In the genomic region with DNA sequence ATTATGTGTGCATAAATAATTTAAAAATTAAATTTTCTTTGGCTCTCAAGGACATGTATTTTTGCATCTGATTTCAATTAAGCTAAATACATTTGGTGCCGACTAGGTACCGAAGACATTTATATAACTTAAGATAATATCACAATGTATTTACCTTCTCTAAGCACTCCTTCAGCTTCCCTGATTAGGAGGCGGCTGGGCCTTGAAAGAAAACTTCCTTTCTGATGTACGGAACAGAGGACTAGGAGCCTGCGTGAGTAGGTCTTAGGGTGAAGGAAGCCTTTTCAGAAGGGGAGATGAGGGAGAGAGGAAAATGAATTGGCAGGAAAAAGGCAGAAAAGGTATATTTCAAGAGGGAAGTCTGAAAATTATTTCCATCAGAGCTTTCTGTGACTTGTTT, we compare ENCODE assay signal across 1 cellular context.
TF ChIP-seq lines count a peak whose summit lies in the region.

No MANE protein-coding gene starts in this region.

TF ChIP-seq in GM12878, 131 proteins besides CTCF, POLR2A, EP300 and RAD21 (continued from another document):
- TF ChIP-seq, protein P1, sequence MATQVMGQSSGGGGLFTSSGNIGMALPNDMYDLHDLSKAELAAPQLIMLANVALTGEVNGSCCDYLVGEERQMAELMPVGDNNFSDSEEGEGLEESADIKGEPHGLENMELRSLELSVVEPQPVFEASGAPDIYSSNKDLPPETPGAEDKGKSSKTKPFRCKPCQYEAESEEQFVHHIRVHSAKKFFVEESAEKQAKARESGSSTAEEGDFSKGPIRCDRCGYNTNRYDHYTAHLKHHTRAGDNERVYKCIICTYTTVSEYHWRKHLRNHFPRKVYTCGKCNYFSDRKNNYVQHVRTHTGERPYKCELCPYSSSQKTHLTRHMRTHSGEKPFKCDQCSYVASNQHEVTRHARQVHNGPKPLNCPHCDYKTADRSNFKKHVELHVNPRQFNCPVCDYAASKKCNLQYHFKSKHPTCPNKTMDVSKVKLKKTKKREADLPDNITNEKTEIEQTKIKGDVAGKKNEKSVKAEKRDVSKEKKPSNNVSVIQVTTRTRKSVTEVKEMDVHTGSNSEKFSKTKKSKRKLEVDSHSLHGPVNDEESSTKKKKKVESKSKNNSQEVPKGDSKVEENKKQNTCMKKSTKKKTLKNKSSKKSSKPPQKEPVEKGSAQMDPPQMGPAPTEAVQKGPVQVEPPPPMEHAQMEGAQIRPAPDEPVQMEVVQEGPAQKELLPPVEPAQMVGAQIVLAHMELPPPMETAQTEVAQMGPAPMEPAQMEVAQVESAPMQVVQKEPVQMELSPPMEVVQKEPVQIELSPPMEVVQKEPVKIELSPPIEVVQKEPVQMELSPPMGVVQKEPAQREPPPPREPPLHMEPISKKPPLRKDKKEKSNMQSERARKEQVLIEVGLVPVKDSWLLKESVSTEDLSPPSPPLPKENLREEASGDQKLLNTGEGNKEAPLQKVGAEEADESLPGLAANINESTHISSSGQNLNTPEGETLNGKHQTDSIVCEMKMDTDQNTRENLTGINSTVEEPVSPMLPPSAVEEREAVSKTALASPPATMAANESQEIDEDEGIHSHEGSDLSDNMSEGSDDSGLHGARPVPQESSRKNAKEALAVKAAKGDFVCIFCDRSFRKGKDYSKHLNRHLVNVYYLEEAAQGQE (IDR thresholded peaks at IDR 0.05; ENCODE audit: low read depth, low read length) = no peak
- no peak for TF ChIP-seq CUX1 (IDR thresholded peaks at IDR 0.05; ENCODE audit: insufficient replicate concordance, low read depth, low read length)
- TF ChIP-seq, protein P2, sequence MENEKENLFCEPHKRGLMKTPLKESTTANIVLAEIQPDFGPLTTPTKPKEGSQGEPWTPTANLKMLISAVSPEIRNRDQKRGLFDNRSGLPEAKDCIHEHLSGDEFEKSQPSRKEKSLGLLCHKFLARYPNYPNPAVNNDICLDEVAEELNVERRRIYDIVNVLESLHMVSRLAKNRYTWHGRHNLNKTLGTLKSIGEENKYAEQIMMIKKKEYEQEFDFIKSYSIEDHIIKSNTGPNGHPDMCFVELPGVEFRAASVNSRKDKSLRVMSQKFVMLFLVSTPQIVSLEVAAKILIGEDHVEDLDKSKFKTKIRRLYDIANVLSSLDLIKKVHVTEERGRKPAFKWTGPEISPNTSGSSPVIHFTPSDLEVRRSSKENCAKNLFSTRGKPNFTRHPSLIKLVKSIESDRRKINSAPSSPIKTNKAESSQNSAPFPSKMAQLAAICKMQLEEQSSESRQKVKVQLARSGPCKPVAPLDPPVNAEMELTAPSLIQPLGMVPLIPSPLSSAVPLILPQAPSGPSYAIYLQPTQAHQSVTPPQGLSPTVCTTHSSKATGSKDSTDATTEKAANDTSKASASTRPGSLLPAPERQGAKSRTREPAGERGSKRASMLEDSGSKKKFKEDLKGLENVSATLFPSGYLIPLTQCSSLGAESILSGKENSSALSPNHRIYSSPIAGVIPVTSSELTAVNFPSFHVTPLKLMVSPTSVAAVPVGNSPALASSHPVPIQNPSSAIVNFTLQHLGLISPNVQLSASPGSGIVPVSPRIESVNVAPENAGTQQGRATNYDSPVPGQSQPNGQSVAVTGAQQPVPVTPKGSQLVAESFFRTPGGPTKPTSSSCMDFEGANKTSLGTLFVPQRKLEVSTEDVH (IDR thresholded peaks at IDR 0.05; ENCODE audit: low read depth, partially characterized antibody) = no peak
- no peak for TF ChIP-seq BACH1 (IDR thresholded peaks at IDR 0.05; ENCODE audit: borderline replicate concordance)
- TF ChIP-seq FOXK2 (IDR thresholded peaks at IDR 0.05) = no peak
- no peak for TF ChIP-seq NFYA (IDR thresholded peaks at IDR 0.05; ENCODE audit: borderline replicate concordance, low read depth, low read length)
- TF ChIP-seq USF2 (IDR thresholded peaks at IDR 0.05; ENCODE audit: borderline replicate concordance, low read depth, low read length) = no peak
- TF ChIP-seq, protein P3, sequence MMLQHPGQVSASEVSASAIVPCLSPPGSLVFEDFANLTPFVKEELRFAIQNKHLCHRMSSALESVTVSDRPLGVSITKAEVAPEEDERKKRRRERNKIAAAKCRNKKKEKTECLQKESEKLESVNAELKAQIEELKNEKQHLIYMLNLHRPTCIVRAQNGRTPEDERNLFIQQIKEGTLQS (IDR thresholded peaks at IDR 0.05; ENCODE audit: borderline replicate concordance, extremely low read depth, low read depth, low read length) = no peak
- no peak for TF ChIP-seq FOXM1 (IDR thresholded peaks at IDR 0.05; ENCODE audit: low read depth, low read length)
- TF ChIP-seq ELK1 (IDR thresholded peaks at IDR 0.05; ENCODE audit: low read depth, low read length) = no peak
- no peak for TF ChIP-seq TCF7 (IDR thresholded peaks at IDR 0.05; ENCODE audit: borderline replicate concordance)
- no peak for TF ChIP-seq HDGF (IDR thresholded peaks at IDR 0.05)
- TF ChIP-seq TAF1 (IDR thresholded peaks at IDR 0.05; ENCODE audit: borderline replicate concordance, low read depth, low read length) = no peak
- no peak for TF ChIP-seq KAT2A (conservative IDR thresholded peaks at IDR 0.05; ENCODE audit: control insufficient read depth, low read depth, low read length)
- TF ChIP-seq E4F1 (IDR thresholded peaks at IDR 0.05; ENCODE audit: borderline replicate concordance, partially characterized antibody) = no peak
